ENCODE assay signal across 1 cellular context in the genomic region with DNA sequence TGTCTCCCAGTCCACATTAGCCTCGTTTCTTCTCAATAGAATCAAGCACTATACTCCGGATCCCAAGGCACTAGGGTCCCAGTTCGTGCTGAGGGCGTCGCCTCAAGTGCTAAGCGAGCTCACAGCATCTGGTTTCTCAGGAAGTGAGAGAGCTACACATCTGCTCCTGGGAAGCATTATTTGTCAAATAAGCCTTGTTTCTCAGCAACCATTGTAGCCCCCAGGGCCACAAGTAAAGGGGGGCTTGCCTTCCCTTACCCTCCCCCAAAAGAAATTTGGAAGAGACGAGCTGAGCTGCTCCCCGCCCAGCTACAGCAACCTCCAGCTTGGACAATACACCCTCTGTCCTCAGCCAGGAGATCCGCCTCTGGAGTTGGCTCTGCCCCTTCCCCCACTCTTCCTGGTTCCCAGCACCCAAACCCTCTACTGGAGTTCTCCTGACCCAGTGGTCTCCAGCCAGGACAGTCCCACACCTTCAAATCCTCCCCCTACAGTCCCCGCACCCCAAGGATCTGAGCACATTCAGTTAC.
TF ChIP-seq lines count a peak whose summit lies in the region.

No MANE protein-coding gene starts in this region.

TF ChIP-seq in SK-N-SH treated with all-trans-retinoic acid at 6 μM for 48 hours, 23 proteins besides CTCF, POLR2A, EP300 and RAD21 (continued from another document):
- TF ChIP-seq ARNTL (CRISPR knock-in tag; IDR thresholded peaks at IDR 0.05; ENCODE audit: borderline replicate concordance, low read depth) (no peak), ZNF565 (CRISPR knock-in tag; conservative IDR thresholded peaks at IDR 0.05; ENCODE audit: low read depth) (no peak), SNAI2 (CRISPR knock-in tag; IDR thresholded peaks at IDR 0.05) (no peak), CSDC2 (CRISPR knock-in tag; IDR thresholded peaks at IDR 0.05) (no peak)
- TF ChIP-seq, protein P1, sequence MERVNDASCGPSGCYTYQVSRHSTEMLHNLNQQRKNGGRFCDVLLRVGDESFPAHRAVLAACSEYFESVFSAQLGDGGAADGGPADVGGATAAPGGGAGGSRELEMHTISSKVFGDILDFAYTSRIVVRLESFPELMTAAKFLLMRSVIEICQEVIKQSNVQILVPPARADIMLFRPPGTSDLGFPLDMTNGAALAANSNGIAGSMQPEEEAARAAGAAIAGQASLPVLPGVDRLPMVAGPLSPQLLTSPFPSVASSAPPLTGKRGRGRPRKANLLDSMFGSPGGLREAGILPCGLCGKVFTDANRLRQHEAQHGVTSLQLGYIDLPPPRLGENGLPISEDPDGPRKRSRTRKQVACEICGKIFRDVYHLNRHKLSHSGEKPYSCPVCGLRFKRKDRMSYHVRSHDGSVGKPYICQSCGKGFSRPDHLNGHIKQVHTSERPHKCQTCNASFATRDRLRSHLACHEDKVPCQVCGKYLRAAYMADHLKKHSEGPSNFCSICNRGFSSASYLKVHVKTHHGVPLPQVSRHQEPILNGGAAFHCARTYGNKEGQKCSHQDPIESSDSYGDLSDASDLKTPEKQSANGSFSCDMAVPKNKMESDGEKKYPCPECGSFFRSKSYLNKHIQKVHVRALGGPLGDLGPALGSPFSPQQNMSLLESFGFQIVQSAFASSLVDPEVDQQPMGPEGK (CRISPR knock-in tag; IDR thresholded peaks at IDR 0.05; ENCODE audit: borderline replicate concordance): no peak
- TF ChIP-seq, protein P2, sequence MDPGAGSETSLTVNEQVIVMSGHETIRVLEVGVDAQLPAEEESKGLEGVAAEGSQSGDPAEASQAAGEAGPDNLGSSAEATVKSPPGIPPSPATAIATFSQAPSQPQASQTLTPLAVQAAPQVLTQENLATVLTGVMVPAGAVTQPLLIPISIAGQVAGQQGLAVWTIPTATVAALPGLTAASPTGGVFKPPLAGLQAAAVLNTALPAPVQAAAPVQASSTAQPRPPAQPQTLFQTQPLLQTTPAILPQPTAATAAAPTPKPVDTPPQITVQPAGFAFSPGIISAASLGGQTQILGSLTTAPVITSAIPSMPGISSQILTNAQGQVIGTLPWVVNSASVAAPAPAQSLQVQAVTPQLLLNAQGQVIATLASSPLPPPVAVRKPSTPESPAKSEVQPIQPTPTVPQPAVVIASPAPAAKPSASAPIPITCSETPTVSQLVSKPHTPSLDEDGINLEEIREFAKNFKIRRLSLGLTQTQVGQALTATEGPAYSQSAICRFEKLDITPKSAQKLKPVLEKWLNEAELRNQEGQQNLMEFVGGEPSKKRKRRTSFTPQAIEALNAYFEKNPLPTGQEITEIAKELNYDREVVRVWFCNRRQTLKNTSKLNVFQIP (CRISPR knock-in tag; IDR thresholded peaks at IDR 0.05; ENCODE audit: borderline replicate concordance, low read depth): no peak
